In the genomic region with DNA sequence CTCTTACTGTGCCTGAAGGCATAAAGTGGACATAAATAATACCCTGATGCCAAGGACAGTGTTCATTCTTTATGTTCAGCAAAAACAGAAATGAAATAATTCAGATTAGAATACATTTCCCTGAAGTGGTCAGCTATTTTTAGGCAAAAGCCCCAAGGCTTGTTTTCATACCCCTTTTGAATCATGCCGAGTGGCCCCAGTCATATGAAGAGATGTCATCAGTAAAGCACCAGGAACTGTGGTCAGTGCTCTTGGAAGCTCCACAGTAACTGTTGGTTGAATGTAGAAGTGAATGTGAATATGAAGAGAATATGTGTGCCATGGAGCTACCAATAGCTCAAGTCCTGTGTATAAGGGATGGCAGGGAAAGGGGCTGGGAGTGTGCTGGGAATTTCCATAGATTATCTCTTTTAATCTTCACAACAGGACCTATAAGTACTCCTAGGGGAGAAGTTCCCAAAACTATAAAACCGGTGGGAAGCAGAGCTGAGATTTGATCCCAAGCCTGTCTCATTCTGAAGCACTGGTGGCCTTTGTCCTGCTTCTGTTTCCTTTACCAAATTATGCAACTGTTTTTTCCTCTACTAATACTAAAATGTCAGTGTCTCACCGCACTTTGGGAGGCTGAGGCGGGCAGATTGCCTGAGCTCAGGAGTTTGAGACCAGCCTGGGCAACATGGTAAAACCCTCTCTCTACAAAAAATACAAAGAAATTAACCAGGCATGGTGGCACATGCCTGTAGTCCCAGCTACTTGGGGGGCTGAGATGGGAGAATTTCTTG, we compare ENCODE assay signal across 9 cellular contexts. TPM values are rescaled to one million over a fixed set of nuclear protein-coding genes. Genes with fewer than 3 reads are reported as not detected.
DNase-seq lines count a peak whose midpoint lies in the region; ATAC-seq, FAIRE-seq and TF ChIP-seq lines count a peak whose summit lies in the region.
"Had no signal": no experiment of that assay in that cellular context is flagged by ENCODE, and none has a peak within 500 bp of the region (broad histone marks: within the 10 kb centered on the region; RNA-seq: fewer than 3 reads in every experiment).

No MANE protein-coding gene starts in this region.

- no peak for TF ChIP-seq CTCF in kidney (IDR thresholded peaks at IDR 0.05; ENCODE audit: borderline replicate concordance, extremely low read depth, insufficient read depth)

- DNase-seq in AG20443 (ENCODE audit: low spot score) = peak; percentile 59
- DNase-seq in kidney = no peak
- no peak for DNase-seq in RKO (ENCODE audit: low spot score)
- DNase-seq in GM19238 (ENCODE audit: insufficient read length, low spot score) = no peak
- DNase-seq in NCI-H2196 treated with DMSO at 0.1 percent for 48 hours (lab: John Stamatoyannopoulos, UW; ENCODE audit: unreplicated experiment) = no peak
- DNase-seq in H7 = no peak
- DNase-seq: anterior cingulate cortex had no signal

- no peak for FAIRE-seq in kidney (lab: Jason Lieb, UNC)

- peaks cover 53 to 75% of the 10 kb centered on the region in 2 donors for H3K4me1 ChIP-seq in kidney (ENCODE audit: control insufficient read depth in 1 of 2, insufficient read depth in 1 of 2, low read depth in 1 of 2, low read length in 2 of 2)

- H3K9ac ChIP-seq in kidney (ENCODE audit: low read length in 2 of 2) = no peak overlapping the region

- peak overlapping the region; percentile 75 to 81 for H3K27ac ChIP-seq in kidney (ENCODE audit: low read depth in 2 of 2, low read length in 2 of 2)

- H3K4me3 ChIP-seq in kidney (ENCODE audit: low read length in 2 of 2) = no peak overlapping the region
- H3K4me3 ChIP-seq in H7 (ENCODE audit: insufficient read depth, low read depth, low read length) = no peak overlapping the region

- H3K36me3 ChIP-seq in kidney (ENCODE audit: control insufficient read depth in 1 of 2, insufficient read depth in 2 of 2, low read length in 2 of 2) = no peaks in the 10 kb centered on the region
- H3K36me3 ChIP-seq in H7 (replicated peaks; ENCODE audit: control insufficient read depth, insufficient read depth, low read length) = no peaks in the 10 kb centered on the region

- intact Hi-C loops in kidney (cut with DNase I) = no loop called here

- no peaks in the 10 kb centered on the region for H3K27me3 ChIP-seq in H7 (ENCODE audit: control insufficient read depth, insufficient read depth, low read length)

- ATAC-seq in GM19455 (IDR thresholded peaks at IDR 0.05; ENCODE audit: unreplicated experiment) (peak; percentile 40), HG03565 (IDR thresholded peaks at IDR 0.05; ENCODE audit: unreplicated experiment) (peak; percentile 33)

- H3K9me3 ChIP-seq in kidney (ENCODE audit: control insufficient read depth in 1 of 2, low read length in 2 of 2) = no peaks in the 10 kb centered on the region

RNA-seq across cellular contexts. Expression of a gene that starts 52.6 kb away (rescaled TPM):
- total RNA-seq in kidney = 65.1 TPM
- polyA plus RNA-seq in kidney (ENCODE audit: insufficient read depth, low read depth, low replicate concordance) = 13.2 TPM
- total RNA-seq in H7 (2014; rRNA removed; shearing (Covaris generic)) = 5.9 and 9.2 TPM in 2 replicates
